Comparison of ENCODE assay signal across 33 cellular contexts in the genomic region with DNA sequence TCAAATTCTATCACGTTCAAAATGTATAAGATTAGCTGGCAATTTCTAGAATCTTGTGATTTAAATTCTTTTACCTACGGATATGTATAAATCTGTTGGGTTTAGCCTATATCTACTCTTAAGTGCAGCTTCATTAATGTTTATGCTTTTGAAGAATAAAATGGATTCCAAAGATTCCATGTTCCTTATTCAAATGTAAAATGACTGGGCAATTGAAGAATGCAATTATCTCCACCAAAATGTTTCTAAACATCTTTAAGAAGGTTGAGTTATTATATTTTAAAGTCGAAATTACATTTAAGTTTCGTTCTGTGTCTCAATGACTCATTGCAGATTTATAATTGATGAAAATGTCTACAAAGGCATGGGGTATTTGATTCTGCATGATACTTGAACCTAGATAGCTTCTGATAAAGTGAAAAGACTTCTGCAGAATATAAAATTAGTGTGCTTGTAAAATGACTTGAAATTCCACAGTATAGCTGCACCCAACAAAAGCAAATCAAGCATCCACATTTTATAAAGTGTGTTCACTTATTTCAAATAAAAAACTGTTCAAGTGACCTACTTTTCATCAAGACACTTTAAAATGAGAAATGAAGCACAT.
"Had no signal": no experiment of that assay in that cellular context is flagged by ENCODE, and none has a peak within 500 bp of the region (broad histone marks: within the 10 kb centered on the region; RNA-seq: fewer than 3 reads in every experiment).

No MANE protein-coding gene starts in this region.

- DNase-seq: Karpas-422, Kasumi-1, MG63, MM.1S, MV-4-11, NCI-H1048, NCI-H1092, NCI-H1092 treated with DMSO at 0.1 percent for 48 hours, NCI-H1105, NCI-H1105 treated with DMSO at 0.1 percent for 48 hours, NCI-H1417 treated with DMSO at 0.1 percent for 48 hours, NCI-H1436, NCI-H1436 treated with DMSO at 0.1 percent for 48 hours, NCI-H146, NCI-H1694, NCI-H1694 treated with DMSO at 0.1 percent for 48 hours, NCI-H187, NCI-H187 treated with DMSO at 0.1 percent for 48 hours, NCI-H1930, NCI-H2029, NCI-H2029 treated with DMSO at 0.1 percent for 48 hours, NCI-H2081, NCI-H2081 treated with DMSO at 0.1 percent for 48 hours, NCI-H2107, NCI-H2171, NCI-H2171 treated with DMSO at 0.1 percent for 48 hours, NCI-H2227 treated with DMSO at 0.1 percent for 48 hours, NCI-H226, NCI-H345, NCI-H446, NCI-H446 treated with DMSO at 0.1 percent for 48 hours, NCI-H510A, NCI-H510A treated with DMSO at 0.1 percent for 48 hours had no signal

- H3K27me3 ChIP-seq: MG63 had no signal

- H3K36me3 ChIP-seq: MG63 had no signal

- H3K9me3 ChIP-seq: MG63 had no signal

- H3K4me3 ChIP-seq: MG63 had no signal
